In the genomic region with DNA sequence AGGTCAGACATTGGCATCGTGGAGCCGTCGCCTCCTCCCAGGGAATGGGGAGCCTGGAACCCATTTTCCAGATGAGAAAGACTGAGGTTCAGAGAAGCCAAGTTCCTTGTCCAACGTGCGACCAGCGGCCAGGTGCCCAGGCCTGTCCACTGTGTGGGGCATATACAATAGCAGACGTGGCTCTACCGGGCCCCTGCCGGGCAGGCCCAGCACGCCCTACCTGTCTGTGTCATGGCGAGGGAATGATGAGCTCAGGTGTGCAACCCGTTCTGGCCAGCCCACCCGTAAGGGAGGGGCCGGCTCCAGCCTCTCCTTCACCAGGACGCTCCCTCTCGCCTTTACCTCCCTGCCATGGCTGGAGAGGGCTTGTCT, we compare ENCODE assay signal across 9 cellular contexts. TPM values are rescaled to one million over a fixed set of nuclear protein-coding genes. Genes with fewer than 3 reads are reported as not detected.
A peak's percentile ranks its signal among the peaks of the same experiment; 100 is the strongest.
DNase-seq lines count a peak whose midpoint lies in the region; ATAC-seq and TF ChIP-seq lines count a peak whose summit lies in the region.
"Had no signal": no experiment of that assay in that cellular context is flagged by ENCODE, and none has a peak within 500 bp of the region (broad histone marks: within the 10 kb centered on the region; RNA-seq: fewer than 3 reads in every experiment).

No MANE protein-coding gene starts in this region.

- peak overlapping the region; percentile 92 for H3K27ac ChIP-seq in RWPE1
- H3K27ac ChIP-seq in rectal smooth muscle tissue (ENCODE audit: low read depth, low read length) = no peak overlapping the region

- no peak for DNase-seq in GM12865 (ENCODE audit: low read depth)
- peak; percentile 82 for DNase-seq in RWPE1 (ENCODE audit: low spot score)
- DNase-seq in epithelial cell of esophagus (ENCODE audit: low read depth) = peak; percentile 95
- no peak for DNase-seq in RKO (ENCODE audit: low spot score)
- no peak for DNase-seq in D341Med (ENCODE audit: low spot score)
- no peak for DNase-seq in SK-N-DZ (ENCODE audit: low spot score)
- DNase-seq in left lobe of liver (ENCODE audit: low spot score) = no peak
- DNase-seq: NCI-H446 had no signal

- H3K4me1 ChIP-seq in rectal smooth muscle tissue (ENCODE audit: control insufficient read depth, insufficient read depth, low read length) = no peaks in the 10 kb centered on the region

- H3K36me3 ChIP-seq in rectal smooth muscle tissue (ENCODE audit: control insufficient read depth, insufficient read depth, low read length) = no peaks in the 10 kb centered on the region

- POLR2A ChIA-PET in RWPE1 (lab: Yijun Ruan, JAX; ENCODE audit: low non-redundant PET) = no interaction called here

- TF ChIP-seq CTCF in GM12865 (IDR thresholded peaks at IDR 0.05; ENCODE audit: insufficient read depth, low read depth, low read length, missing control alignments) = no peak
- TF ChIP-seq CTCF in RWPE1 (conservative IDR thresholded peaks at IDR 0.05; ENCODE audit: low read depth) = no peak
- no peak for TF ChIP-seq CTCF in epithelial cell of esophagus (IDR thresholded peaks at IDR 0.05; ENCODE audit: insufficient read depth, low read depth, low read length, missing control alignments)

- CTCF ChIA-PET in RWPE1 (lab: Yijun Ruan, JAX) = interaction anchor here (0.6 to 0.7 kb wide), 2 partner anchors 61 to 70 kb away, joined by 3 read pairs; no protein-coding TSS in a partner anchor

- no peak for ATAC-seq in left lobe of liver

- no peaks in the 10 kb centered on the region for H3K27me3 ChIP-seq in rectal smooth muscle tissue (ENCODE audit: control insufficient read depth, insufficient read depth, low read length)

- H3K9ac ChIP-seq in rectal smooth muscle tissue (ENCODE audit: low read length) = no peak overlapping the region

- H3K4me3 ChIP-seq in GM12865 (ENCODE audit: low read depth, low read length) = peak overlapping the region; percentile 58
- H3K4me3 ChIP-seq in epithelial cell of esophagus (ENCODE audit: low read length) = peak overlapping the region; percentile 67
- peak overlapping the region; percentile 33 for H3K4me3 ChIP-seq in rectal smooth muscle tissue (ENCODE audit: low read length)

RNA-seq across cellular contexts. Expression of a gene that starts 0.8 kb away (rescaled TPM):
- 0.24 TPM in 1 of 2 replicates, not detected in the other for polyA plus RNA-seq in SK-N-DZ (2014; cell fraction: cytosol; rRNA removed)
- polyA plus RNA-seq in SK-N-DZ (2014; cell fraction: nucleus; rRNA removed) = not detected in 2 replicates
- total RNA-seq in left lobe of liver = 1.0 TPM

RNA-seq across cellular contexts. Expression of a gene that starts 41.9 kb away (rescaled TPM):
- not detected in 2 replicates for polyA plus RNA-seq in SK-N-DZ (2014; cell fraction: cytosol; rRNA removed)
- polyA plus RNA-seq in SK-N-DZ (2014; cell fraction: nucleus; rRNA removed) = not detected in 2 replicates
- 0.70 TPM for total RNA-seq in left lobe of liver

RNA-seq across cellular contexts. Expression of a gene that starts 42.5 kb away (rescaled TPM):
- polyA plus RNA-seq in SK-N-DZ (2014; cell fraction: cytosol; rRNA removed) = 19.1 and 24.7 TPM in 2 replicates
- polyA plus RNA-seq in SK-N-DZ (2014; cell fraction: nucleus; rRNA removed) = 24.0 and 25.2 TPM in 2 replicates
- 22.8 TPM for total RNA-seq in left lobe of liver

RNA-seq across cellular contexts. Expression of a gene that starts 49.1 kb away (rescaled TPM):
- polyA plus RNA-seq in SK-N-DZ (2014; cell fraction: cytosol; rRNA removed) = 47.8 and 70.4 TPM in 2 replicates
- polyA plus RNA-seq in SK-N-DZ (2014; cell fraction: nucleus; rRNA removed) = 72.9 and 104 TPM in 2 replicates
- total RNA-seq in left lobe of liver = 40.7 TPM

Comparison
In these comparisons a context has a peak if more than half of its experiments do, and no peak if none do; other contexts are left out.
1. DNase-seq: peak in RWPE1 (single experiment) and epithelial cell of esophagus (single experiment); none in GM12865 (single experiment), RKO (single experiment), D341Med (single experiment), SK-N-DZ (single experiment) and left lobe of liver (single experiment).
2. Peak in every context shown above with its lines, with median percentiles within 50 percentile points of each other: H3K4me3 ChIP-seq.